In genomic region chr17:29593546-29594440, GRCh38 we compare ENCODE assay signal across 6 cellular contexts. TPM values are rescaled to one million over a fixed set of nuclear protein-coding genes. Genes with fewer than 3 reads are reported as not detected.
A peak's percentile ranks its signal among the peaks of the same experiment; 100 is the strongest.
DNase-seq lines count a peak whose midpoint lies in the region; ATAC-seq, FAIRE-seq and TF ChIP-seq lines count a peak whose summit lies in the region.

No MANE protein-coding gene starts in this region.

- in situ Hi-C loops in GM12878 (cut with MboI): no loop called here

- CTCF ChIA-PET in GM12878 (lab: Yijun Ruan, JAX): interaction anchor here (0.6 to 5.0 kb wide), 12 partner anchors 12 to 224 kb away, joined by 3 to 72 read pairs (median 6); no protein-coding TSS in a partner anchor

- TF ChIP-seq POLR2A in GM12878 (IDR thresholded peaks at IDR 0.05; ENCODE audit: low read depth, low read length): no peak

- no peak for TF ChIP-seq CTCF in CD14-positive monocyte (IDR thresholded peaks at IDR 0.05)
- peak; percentile 24 to 42 (median 30); a peak in 4 of 6 replicates for TF ChIP-seq CTCF in GM12878 (IDR thresholded peaks at IDR 0.05 in 2 of 3, conservative IDR thresholded peaks at IDR 0.05 in 1 of 3; ENCODE audit: control insufficient read depth in 2 of 3, extremely low read depth in 1 of 3, insufficient read depth in 1 of 3, low read depth in 3 of 3, low read length in 3 of 3)

- H3K79me2 ChIP-seq in GM12878 (ENCODE audit: control insufficient read depth, insufficient read depth, low read length): peaks cover 7% of the 10 kb centered on the region

- H3K27ac Mint-ChIP-seq in CD14-positive monocyte: no peak overlapping the region
- H3K27ac Mint-ChIP-seq in naive thymus-derived CD8-positive, alpha-beta T cell: no peak overlapping the region

- no peak for FAIRE-seq in GM12878 (lab: Jason Lieb, UNC)

- peak overlapping the region; percentile 67 for H3K4me3 ChIP-seq in GM12878

- peak; percentile 28; the same call in 1 of the 2 replicates for TF ChIP-seq RAD21 in GM12878 (IDR thresholded peaks at IDR 0.05; ENCODE audit: insufficient read depth, low read depth, low read length)

- H3K27ac ChIP-seq in GM12878 (ENCODE audit: control insufficient read depth, insufficient read depth): no peak overlapping the region

- no peaks in the 10 kb centered on the region for H3K36me3 Mint-ChIP-seq in CD14-positive monocyte
- no peaks in the 10 kb centered on the region for H3K36me3 Mint-ChIP-seq in naive thymus-derived CD8-positive, alpha-beta T cell

- DNase-seq in CD14-positive monocyte (ENCODE audit: low spot score) (no peak), Kasumi-1 (lab: John Stamatoyannopoulos, UW) (peak; percentile 51 to 54), GM12878 (ENCODE audit: low read depth, low spot score) (no peak), left lobe of liver (ENCODE audit: low spot score) (no peak)
- DNase-seq in naive thymus-derived CD8-positive, alpha-beta T cell: peak in 3 of 10 donors; percentile 28 to 41 (median 32)

- H3K9me3 ChIP-seq in GM12878 (replicated peaks; ENCODE audit: control insufficient read depth, insufficient read depth, low read length): no peaks in the 10 kb centered on the region

- intact Hi-C loops in CD14-positive monocyte (cut with micrococcal nuclease): no loop called here
- intact Hi-C loops in GM12878 (cut with micrococcal nuclease; ENCODE audit: unreplicated experiment): loop anchor here (10.0 kb wide), 1 partner anchor 229 kb away; no protein-coding TSS in a partner anchor

- H3K4me3 Mint-ChIP-seq in CD14-positive monocyte: peak overlapping the region; percentile 70 to 87
- H3K4me3 Mint-ChIP-seq in naive thymus-derived CD8-positive, alpha-beta T cell: peak overlapping the region; percentile 71 to 87 (median 75)

- no TSS peak for BruUV-seq in GM12878 (replicated peaks; lab: Mats Ljungman, UMichigan)

- peak overlapping the region; percentile 47; the same call in 1 of the 2 replicates for H2AFZ ChIP-seq in GM12878 (ENCODE audit: control insufficient read depth, low read depth, low read length)

- ATAC-seq in GM12878 (no peak), GM21576 (IDR thresholded peaks at IDR 0.05; ENCODE audit: unreplicated experiment) (no peak), left lobe of liver (no peak)
- ATAC-seq in naive thymus-derived CD8-positive, alpha-beta T cell: no peak

- RAD21 ChIA-PET in GM12878 (lab: Charles Lee; ENCODE audit: unreplicated experiment): interaction anchor here (0.5 to 2.9 kb wide), 4 partner anchors 10 to 224 kb away, joined by 3 to 16 read pairs (median 8); no protein-coding TSS in a partner anchor

- SMC1A ChIA-PET in GM12878 (lab: Charles Lee; ENCODE audit: uncharacterized antibody, unreplicated experiment): interaction anchor here (0.8 to 1.9 kb wide), 2 partner anchors 12 to 13 kb away, joined by 3 to 7 read pairs; no protein-coding TSS in a partner anchor

- H3K4me2 ChIP-seq in GM12878 (ENCODE audit: control insufficient read depth, insufficient read depth): peak overlapping the region; percentile 73

- H3K9me3 Mint-ChIP-seq in CD14-positive monocyte: peaks cover 0 to 3% (median 0%) of the 10 kb centered on the region in 7 donors
- H3K9me3 Mint-ChIP-seq in naive thymus-derived CD8-positive, alpha-beta T cell: no peaks in the 10 kb centered on the region

- peaks cover 36% of the 10 kb centered on the region for H3K4me1 ChIP-seq in GM12878 (ENCODE audit: control insufficient read depth, insufficient read depth, low read length)

- no peaks in the 10 kb centered on the region for H4K20me1 ChIP-seq in GM12878 (ENCODE audit: control insufficient read depth, insufficient read depth)

- TF ChIP-seq EP300 in GM12878 (IDR thresholded peaks at IDR 0.05; ENCODE audit: borderline replicate concordance in 1 of 2, control insufficient read depth in 1 of 2, low read depth in 2 of 2, low read length in 2 of 2): no peak

- peaks cover 40% of the 10 kb centered on the region for H3K4me1 Mint-ChIP-seq in CD14-positive monocyte
- peaks cover 7 to 41% (median 37%) of the 10 kb centered on the region in 4 donors for H3K4me1 Mint-ChIP-seq in naive thymus-derived CD8-positive, alpha-beta T cell

- H3K27me3 Mint-ChIP-seq in CD14-positive monocyte (ENCODE audit: low read depth in 3 of 3): peaks cover 24 to 45% (median 35%) of the 10 kb centered on the region in 3 donors
- H3K27me3 Mint-ChIP-seq in naive thymus-derived CD8-positive, alpha-beta T cell: peaks cover 0 to 2% (median 0%) of the 10 kb centered on the region in 5 donors

- POLR2A ChIA-PET in GM12878 (lab: Charles Lee): interaction anchor here (1.0 to 1.1 kb wide), 2 partner anchors 20 to 21 kb away, joined by 3 to 4 read pairs; no protein-coding TSS in a partner anchor
- POLR2A ChIA-PET in naive thymus-derived CD8-positive, alpha-beta T cell (lab: Charles Lee): interaction anchor here (0.5 to 4.9 kb wide), 5 partner anchors 8 to 227 kb away, joined by 3 to 79 read pairs (median 5); no protein-coding TSS in a partner anchor

- H3K27me3 ChIP-seq in GM12878 (replicated peaks in 1 of 2; ENCODE audit: control insufficient read depth in 2 of 2, insufficient read depth in 2 of 2, low read length in 1 of 2): no peaks in the 10 kb centered on the region; a peak in 1 of 4 replicates

- H3K36me3 ChIP-seq in GM12878 (ENCODE audit: control insufficient read depth in 2 of 2, insufficient read depth in 2 of 2, low read length in 1 of 2): no peaks in the 10 kb centered on the region

- H3K9ac ChIP-seq in GM12878 (ENCODE audit: control insufficient read depth, insufficient read depth, low read length): no peak overlapping the region; the same call in 1 of the 2 replicates

- 8% methylated on average over 51 of the region's 71 CpGs for WGBS in GM12878 (ENCODE audit: insufficient coverage, insufficient replicate concordance, low lambda C conversion rate, missing lambda C conversion rate)

RNA-seq across cellular contexts. Expression of gene ANKRD13B, which starts 0.9 kb away (rescaled TPM):
- polyA plus RNA-seq in CD14-positive monocyte (not detected), GM12878 (2011; rRNA removed) (1.3 and 3.0 TPM in 2 replicates), GM12878 (2014; fragmentation: Illumina TruSeq; extraction: Trizol) (1.5 and 4.0 TPM in 2 replicates), GM12878 (2014; fragmentation: Nextera tagmentation; extraction: Ambion mirVana) (under 1 TPM; 0.18 to 0.53 TPM), GM12878 (2014; rRNA removed) (14.9 and 15.9 TPM in 2 replicates), GM12878 (2016; fragmentation: Nextera tagmentation; extraction: Ambion mirVana) (1 to 10 TPM; 1.6 to 2.1 TPM)
- 12.6 and 16.8 TPM in 2 replicates for total RNA-seq in GM12878 (2013; cell fraction: nucleolus; rRNA removed)
- total RNA-seq in GM12878 (2014; rRNA removed) (7.1 and 8.5 TPM in 2 replicates), GM12878 (2014; rRNA removed; fragmentation: Illumina TruSeq; extraction: Trizol) (2.5 and 2.9 TPM in 2 replicates), GM12878 (2021) (14.0 and 15.0 TPM in 2 replicates), left lobe of liver (1.3 TPM)
- polyA plus RNA-seq in GM12878 (2011; ENCODE audit: low read depth): 0.56 TPM
- polyA plus RNA-seq in GM12878 (2011; cell fraction: cytosol; rRNA removed): 3.2 and 6.8 TPM in 2 replicates
- 64.3 and 77.7 TPM in 2 replicates for polyA plus RNA-seq in GM12878 (2011; cell fraction: nucleus; rRNA removed)
- polyA plus RNA-seq in GM12878 (2012): 2.0 and 3.5 TPM in 2 replicates
- 2.6 and 5.8 TPM in 2 replicates for polyA minus RNA-seq in GM12878 (2011; rRNA and poly(A)+ RNA removed)
- 3.2 and 4.6 TPM in 2 replicates for polyA minus RNA-seq in GM12878 (2011; cell fraction: cytosol; rRNA and poly(A)+ RNA removed)
- 8.9 and 16.6 TPM in 2 replicates for polyA minus RNA-seq in GM12878 (2011; cell fraction: nucleus; rRNA and poly(A)+ RNA removed)
- 1 to 10 TPM; 2.3 to 3.7 TPM for total RNA-seq in naive thymus-derived CD8-positive, alpha-beta T cell
- polyA plus RNA-seq in naive thymus-derived CD8-positive, alpha-beta T cell: under 1 TPM in 2 of 3 donors, not detected in 1; 0.25 to 0.32 TPM

RNA-seq across cellular contexts. Expression of gene GIT1, which starts 4.3 kb away (rescaled TPM):
- 1 to 10 TPM; 3.1 to 4.4 TPM for polyA plus RNA-seq in CD14-positive monocyte
- 31.4 and 40.8 TPM in 2 replicates for total RNA-seq in GM12878 (2013; cell fraction: nucleolus; rRNA removed)
- total RNA-seq in GM12878 (2014; rRNA removed): 24.2 and 30.6 TPM in 2 replicates
- total RNA-seq in GM12878 (2014; rRNA removed; fragmentation: Illumina TruSeq; extraction: Trizol): 15.4 and 16.1 TPM in 2 replicates
- 45.1 and 45.3 TPM in 2 replicates for total RNA-seq in GM12878 (2021)
- polyA plus RNA-seq in GM12878 (2011; ENCODE audit: low read depth): 6.9 TPM
- 11.3 and 25.6 TPM in 2 replicates for polyA plus RNA-seq in GM12878 (2011; rRNA removed)
- polyA plus RNA-seq in GM12878 (2011; cell fraction: cytosol; rRNA removed): 19.7 and 24.9 TPM in 2 replicates
- 76.5 and 89.1 TPM in 2 replicates for polyA plus RNA-seq in GM12878 (2011; cell fraction: nucleus; rRNA removed)
- 19.0 and 19.4 TPM in 2 replicates for polyA plus RNA-seq in GM12878 (2012)
- 20.0 and 32.4 TPM in 2 replicates for polyA plus RNA-seq in GM12878 (2014; fragmentation: Illumina TruSeq; extraction: Trizol)
- under 1 TPM; 0.24 to 0.58 TPM for polyA plus RNA-seq in GM12878 (2014; fragmentation: Nextera tagmentation; extraction: Ambion mirVana)
- 33.7 and 34.2 TPM in 2 replicates for polyA plus RNA-seq in GM12878 (2014; rRNA removed)
- 1 to 10 TPM; 4.4 to 4.9 TPM for polyA plus RNA-seq in GM12878 (2016; fragmentation: Nextera tagmentation; extraction: Ambion mirVana)
- polyA minus RNA-seq in GM12878 (2011; rRNA and poly(A)+ RNA removed): 24.4 and 31.5 TPM in 2 replicates
- polyA minus RNA-seq in GM12878 (2011; cell fraction: cytosol; rRNA and poly(A)+ RNA removed): 15.8 and 24.1 TPM in 2 replicates
- 33.0 and 56.8 TPM in 2 replicates for polyA minus RNA-seq in GM12878 (2011; cell fraction: nucleus; rRNA and poly(A)+ RNA removed)
- total RNA-seq in naive thymus-derived CD8-positive, alpha-beta T cell: 10 to 100 TPM; 51.6 to 58.2 TPM
- 10 to 100 TPM in 1 of 3 donors, 1 to 10 TPM in 2; 4.4 to 27.7 (median 6.7) TPM for polyA plus RNA-seq in naive thymus-derived CD8-positive, alpha-beta T cell
- total RNA-seq in left lobe of liver: 9.4 TPM

RNA-seq across cellular contexts. Expression of gene TP53I13, which starts 25.3 kb away (rescaled TPM):
- polyA plus RNA-seq in CD14-positive monocyte: 10 to 100 TPM in 1 of 2 donors, 1 to 10 TPM in 1; 9.4 to 14.4 TPM
- total RNA-seq in GM12878 (2013; cell fraction: nucleolus; rRNA removed): 36.6 and 40.4 TPM in 2 replicates
- total RNA-seq in GM12878 (2014; rRNA removed): 30.9 and 33.4 TPM in 2 replicates
- 8.6 and 10.4 TPM in 2 replicates for total RNA-seq in GM12878 (2014; rRNA removed; fragmentation: Illumina TruSeq; extraction: Trizol)
- 38.5 and 40.1 TPM in 2 replicates for total RNA-seq in GM12878 (2021)
- 5.4 TPM for polyA plus RNA-seq in GM12878 (2011; ENCODE audit: low read depth)
- 5.5 and 8.8 TPM in 2 replicates for polyA plus RNA-seq in GM12878 (2011; rRNA removed)
- 9.9 and 18.4 TPM in 2 replicates for polyA plus RNA-seq in GM12878 (2011; cell fraction: cytosol; rRNA removed)
- 229 and 261 TPM in 2 replicates for polyA plus RNA-seq in GM12878 (2011; cell fraction: nucleus; rRNA removed)
- 25.2 and 26.9 TPM in 2 replicates for polyA plus RNA-seq in GM12878 (2012)
- polyA plus RNA-seq in GM12878 (2014; fragmentation: Illumina TruSeq; extraction: Trizol): 0.97 and 4.5 TPM in 2 replicates
- polyA plus RNA-seq in GM12878 (2014; fragmentation: Nextera tagmentation; extraction: Ambion mirVana): under 1 TPM in 1 of 2 experiments, not detected in 1; 0.31 TPM
- 45.1 and 54.2 TPM in 2 replicates for polyA plus RNA-seq in GM12878 (2014; rRNA removed)
- polyA plus RNA-seq in GM12878 (2016; fragmentation: Nextera tagmentation; extraction: Ambion mirVana): 10 to 100 TPM; 19.5 to 22.9 TPM
- 3.3 and 10.7 TPM in 2 replicates for polyA minus RNA-seq in GM12878 (2011; rRNA and poly(A)+ RNA removed)
- polyA minus RNA-seq in GM12878 (2011; cell fraction: cytosol; rRNA and poly(A)+ RNA removed): 4.1 and 7.7 TPM in 2 replicates
- polyA minus RNA-seq in GM12878 (2011; cell fraction: nucleus; rRNA and poly(A)+ RNA removed): 26.0 and 38.0 TPM in 2 replicates
- 10 to 100 TPM; 79.3 to 89.5 TPM for total RNA-seq in naive thymus-derived CD8-positive, alpha-beta T cell
- polyA plus RNA-seq in naive thymus-derived CD8-positive, alpha-beta T cell: 10 to 100 TPM; 22.7 to 26.8 (median 25.5) TPM
- total RNA-seq in left lobe of liver: 84.2 TPM

RNA-seq across cellular contexts. Expression of gene ABHD15, which starts 27.0 kb away (rescaled TPM):
- 1 to 10 TPM; 3.1 to 3.6 TPM for polyA plus RNA-seq in CD14-positive monocyte
- total RNA-seq in GM12878 (2013; cell fraction: nucleolus; rRNA removed): 7.5 and 8.0 TPM in 2 replicates
- total RNA-seq in GM12878 (2014; rRNA removed): 6.5 and 7.5 TPM in 2 replicates
- total RNA-seq in GM12878 (2014; rRNA removed; fragmentation: Illumina TruSeq; extraction: Trizol): 5.1 and 5.2 TPM in 2 replicates
- 9.0 and 9.2 TPM in 2 replicates for total RNA-seq in GM12878 (2021)
- 2.0 TPM for polyA plus RNA-seq in GM12878 (2011; ENCODE audit: low read depth)
- 4.1 and 4.7 TPM in 2 replicates for polyA plus RNA-seq in GM12878 (2011; rRNA removed)
- polyA plus RNA-seq in GM12878 (2011; cell fraction: cytosol; rRNA removed): 4.1 and 5.8 TPM in 2 replicates
- 5.9 and 6.4 TPM in 2 replicates for polyA plus RNA-seq in GM12878 (2011; cell fraction: nucleus; rRNA removed)
- 3.5 and 4.7 TPM in 2 replicates for polyA plus RNA-seq in GM12878 (2012)
- 5.3 and 5.8 TPM in 2 replicates for polyA plus RNA-seq in GM12878 (2014; fragmentation: Illumina TruSeq; extraction: Trizol)
- 1 to 10 TPM; 2.1 to 2.6 TPM for polyA plus RNA-seq in GM12878 (2014; fragmentation: Nextera tagmentation; extraction: Ambion mirVana)
- polyA plus RNA-seq in GM12878 (2014; rRNA removed): 5.9 and 6.1 TPM in 2 replicates
- polyA plus RNA-seq in GM12878 (2016; fragmentation: Nextera tagmentation; extraction: Ambion mirVana): 1 to 10 TPM; 2.6 to 3.9 TPM
- 5.5 and 8.8 TPM in 2 replicates for polyA minus RNA-seq in GM12878 (2011; rRNA and poly(A)+ RNA removed)
- 3.5 and 3.7 TPM in 2 replicates for polyA minus RNA-seq in GM12878 (2011; cell fraction: cytosol; rRNA and poly(A)+ RNA removed)
- polyA minus RNA-seq in GM12878 (2011; cell fraction: nucleus; rRNA and poly(A)+ RNA removed): 3.4 and 6.5 TPM in 2 replicates
- 10 to 100 TPM; 13.4 to 13.8 TPM for total RNA-seq in naive thymus-derived CD8-positive, alpha-beta T cell
- polyA plus RNA-seq in naive thymus-derived CD8-positive, alpha-beta T cell: 1 to 10 TPM; 4.2 to 8.9 (median 7.1) TPM
- 31.2 TPM for total RNA-seq in left lobe of liver

RNA-seq across cellular contexts. Expression of gene CORO6, which starts 28.9 kb away (rescaled TPM):
- not detected for polyA plus RNA-seq in CD14-positive monocyte
- 4.0 and 4.3 TPM in 2 replicates for total RNA-seq in GM12878 (2013; cell fraction: nucleolus; rRNA removed)
- total RNA-seq in GM12878 (2014; rRNA removed): 2.6 and 3.6 TPM in 2 replicates
- total RNA-seq in GM12878 (2014; rRNA removed; fragmentation: Illumina TruSeq; extraction: Trizol): 0.63 and 0.69 TPM in 2 replicates
- 3.2 and 3.7 TPM in 2 replicates for total RNA-seq in GM12878 (2021)
- polyA plus RNA-seq in GM12878 (2011; ENCODE audit: low read depth): 0.80 TPM
- polyA plus RNA-seq in GM12878 (2011; rRNA removed): 0.69 and 0.87 TPM in 2 replicates
- 0.60 and 0.99 TPM in 2 replicates for polyA plus RNA-seq in GM12878 (2011; cell fraction: cytosol; rRNA removed)
- polyA plus RNA-seq in GM12878 (2011; cell fraction: nucleus; rRNA removed): 12.2 and 15.8 TPM in 2 replicates
- polyA plus RNA-seq in GM12878 (2012): 2.5 and 2.6 TPM in 2 replicates
- polyA plus RNA-seq in GM12878 (2014; fragmentation: Illumina TruSeq; extraction: Trizol): 1.3 and 1.9 TPM in 2 replicates
- polyA plus RNA-seq in GM12878 (2014; fragmentation: Nextera tagmentation; extraction: Ambion mirVana): under 1 TPM in 1 of 2 experiments, not detected in 1; 0.26 TPM
- 5.0 and 5.4 TPM in 2 replicates for polyA plus RNA-seq in GM12878 (2014; rRNA removed)
- polyA plus RNA-seq in GM12878 (2016; fragmentation: Nextera tagmentation; extraction: Ambion mirVana): 1 to 10 TPM; 1.7 to 3.3 TPM
- polyA minus RNA-seq in GM12878 (2011; rRNA and poly(A)+ RNA removed): 0.72 and 1.2 TPM in 2 replicates
- not detected in 2 replicates for polyA minus RNA-seq in GM12878 (2011; cell fraction: cytosol; rRNA and poly(A)+ RNA removed)
- 1.6 and 2.0 TPM in 2 replicates for polyA minus RNA-seq in GM12878 (2011; cell fraction: nucleus; rRNA and poly(A)+ RNA removed)
- 1 to 10 TPM; 1.6 to 2.2 TPM for total RNA-seq in naive thymus-derived CD8-positive, alpha-beta T cell
- polyA plus RNA-seq in naive thymus-derived CD8-positive, alpha-beta T cell: under 1 TPM in 2 of 3 donors, not detected in 1; 0.22 to 0.36 TPM
- total RNA-seq in left lobe of liver: 0.35 TPM

Comparison
In these comparisons a context has a peak if more than half of its experiments do, and no peak if none do; other contexts are left out.
1. DNase-seq: peak in Kasumi-1 (2 of 2); none in CD14-positive monocyte (single experiment), GM12878 (single experiment) and left lobe of liver (single experiment).